8 cellular contexts compared by ENCODE assay signal in the genomic region with DNA sequence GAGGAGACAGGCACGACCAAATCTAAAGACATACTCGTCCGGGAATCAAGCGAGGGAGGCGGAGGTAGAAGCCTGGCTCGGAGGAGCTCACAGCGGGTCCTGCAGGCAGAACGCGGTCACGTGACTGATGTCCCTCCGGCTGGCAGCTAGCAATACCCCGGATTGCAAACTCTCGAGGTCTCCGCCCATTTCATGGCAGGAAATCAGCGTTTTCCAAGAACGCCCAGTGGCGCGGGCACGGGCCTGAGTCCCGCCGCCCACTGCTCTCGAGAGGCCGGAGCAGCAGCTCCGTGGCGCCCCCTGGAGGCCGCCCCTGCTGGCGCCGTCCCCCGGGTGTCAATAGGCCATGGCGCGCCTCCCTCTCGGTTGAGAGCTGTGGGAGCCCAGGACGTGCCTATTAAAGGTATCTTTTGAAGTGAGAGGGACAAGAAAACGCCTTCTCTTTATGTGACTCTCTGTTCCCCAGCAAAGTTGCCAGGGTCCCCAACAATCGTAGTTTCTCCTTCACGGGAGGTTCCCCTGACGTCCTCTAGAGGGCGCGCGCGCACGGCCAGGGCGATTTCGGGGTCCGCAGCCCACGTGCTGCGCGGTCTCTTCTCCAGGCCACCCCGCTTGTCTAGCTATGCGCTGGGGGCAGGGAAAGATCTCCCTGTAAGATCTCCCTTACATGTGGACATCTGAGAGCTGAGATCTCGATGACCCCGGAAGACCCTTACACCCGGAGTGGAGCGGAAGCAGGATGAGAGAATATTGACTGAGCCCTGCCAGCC. TPM values are rescaled to one million over a fixed set of nuclear protein-coding genes. Genes with fewer than 3 reads are reported as not detected.
A peak's percentile ranks its signal among the peaks of the same experiment; 100 is the strongest.
DNase-seq lines count a peak whose midpoint lies in the region; ATAC-seq and TF ChIP-seq lines count a peak whose summit lies in the region.

No MANE protein-coding gene starts in this region.

- H3K4me3 ChIP-seq in MM.1S (ENCODE audit: low read length) = peak overlapping the region; percentile 83

- ATAC-seq in natural killer cell (peak; percentile 83 to 86 (median 84)), HG02938 (IDR thresholded peaks at IDR 0.05; ENCODE audit: unreplicated experiment) (no peak)
- ATAC-seq in stimulated activated memory B cell treated with anti-CD40 and anti-IgM and Interleukin-4, amounts not matched to agents 10 μg/mL and 1 μg/mL and 100 μg/mL, for 72 hours = peak; percentile 50

- H3K27ac Mint-ChIP-seq in natural killer cell = peak overlapping the region in 1 of 2 donors; percentile 86
- H3K27ac Mint-ChIP-seq in stimulated activated memory B cell treated with anti-CD40 and anti-IgM and Interleukin-4, amounts not matched to agents 10 μg/mL and 1 μg/mL and 100 μg/mL, for 72 hours = no peak overlapping the region

- H3K9ac ChIP-seq in MM.1S (ENCODE audit: low read length) = peak overlapping the region; percentile 80

- no peaks in the 10 kb centered on the region for H3K27me3 ChIP-seq in MM.1S (replicated peaks; ENCODE audit: insufficient read depth, low read length)

- no peaks in the 10 kb centered on the region for H3K27me3 Mint-ChIP-seq in natural killer cell (ENCODE audit: low read depth in 2 of 2)
- H3K27me3 Mint-ChIP-seq in stimulated activated memory B cell treated with anti-CD40 and anti-IgM and Interleukin-4, amounts not matched to agents 10 μg/mL and 1 μg/mL and 100 μg/mL, for 72 hours = peaks cover 44% of the 10 kb centered on the region

- DNase-seq in DMS79 treated with DMSO at 0.1 percent for 48 hours (lab: John Stamatoyannopoulos, UW) (peak; percentile 81), MM.1S (peak; percentile 79), SHP77 (lab: John Stamatoyannopoulos, UW) (peak; percentile 90 to 94), activated gamma-delta T cell (lab: John Stamatoyannopoulos, UW) (peak; percentile 46), fibroblast of the conjunctiva (ENCODE audit: low read depth) (peak; percentile 96), natural killer cell (peak; percentile 67)

- H3K4me3 Mint-ChIP-seq in natural killer cell = peak overlapping the region; percentile 89
- peak overlapping the region; percentile 70 for H3K4me3 Mint-ChIP-seq in stimulated activated memory B cell treated with anti-CD40 and anti-IgM and Interleukin-4, amounts not matched to agents 10 μg/mL and 1 μg/mL and 100 μg/mL, for 72 hours

- H3K9me2 ChIP-seq in MM.1S (replicated peaks; ENCODE audit: insufficient read depth, low read length) = no peaks in the 10 kb centered on the region

- 0 out of 2 replicates have a peak, but pooled peaks cover 3% of the 10 kb centered on the region for H3F3A ChIP-seq in MM.1S (ENCODE audit: insufficient read depth, low read length)

- peak overlapping the region; percentile 56; the same call in 1 of the 2 replicates for H3K27ac ChIP-seq in MM.1S (ENCODE audit: low read length)

- no peaks in the 10 kb centered on the region for H3K9me3 Mint-ChIP-seq in natural killer cell
- H3K9me3 Mint-ChIP-seq in stimulated activated memory B cell treated with anti-CD40 and anti-IgM and Interleukin-4, amounts not matched to agents 10 μg/mL and 1 μg/mL and 100 μg/mL, for 72 hours = no peaks in the 10 kb centered on the region

- TF ChIP-seq CTCF in MM.1S (IDR thresholded peaks at IDR 0.05; ENCODE audit: low read length) (peak; percentile 100), natural killer cell (IDR thresholded peaks at IDR 0.05) (peak; percentile 100)

- no peaks in the 10 kb centered on the region for H4K20me1 ChIP-seq in MM.1S (ENCODE audit: insufficient read depth, low read length)

- no peaks in the 10 kb centered on the region for H3K36me3 ChIP-seq in MM.1S (replicated peaks; ENCODE audit: insufficient read depth, low read length)

- H3K4me1 ChIP-seq in MM.1S (ENCODE audit: low read length) = 0 out of 2 replicates have a peak, but pooled peaks cover 3% of the 10 kb centered on the region

- intact Hi-C loops in natural killer cell (cut with micrococcal nuclease) = loop anchor here (1.0 kb wide), 2 partner anchors 58 to 114 kb away; no protein-coding TSS in a partner anchor

- no peaks in the 10 kb centered on the region for H3K36me3 Mint-ChIP-seq in natural killer cell
- H3K36me3 Mint-ChIP-seq in stimulated activated memory B cell treated with anti-CD40 and anti-IgM and Interleukin-4, amounts not matched to agents 10 μg/mL and 1 μg/mL and 100 μg/mL, for 72 hours = no peaks in the 10 kb centered on the region

- peaks cover 5 to 12% of the 10 kb centered on the region in 2 donors for H3K4me1 Mint-ChIP-seq in natural killer cell
- H3K4me1 Mint-ChIP-seq in stimulated activated memory B cell treated with anti-CD40 and anti-IgM and Interleukin-4, amounts not matched to agents 10 μg/mL and 1 μg/mL and 100 μg/mL, for 72 hours = peaks cover 13% of the 10 kb centered on the region

- no peaks in the 10 kb centered on the region for H3K79me2 ChIP-seq in MM.1S (ENCODE audit: low read length)

- H3K4me2 ChIP-seq in MM.1S (ENCODE audit: low read depth, low read length) = peak overlapping the region; percentile 84

- H3K9me3 ChIP-seq in MM.1S (replicated peaks; ENCODE audit: insufficient read depth, low read length) = no peaks in the 10 kb centered on the region

- H2AFZ ChIP-seq in MM.1S (ENCODE audit: low read length) = peak overlapping the region; percentile 91

RNA-seq across cellular contexts. Expression of gene RBFOX2, which starts 37.3 kb away (rescaled TPM):
- 1 to 10 TPM; 1.0 to 4.7 (median 3.0) TPM for total RNA-seq in natural killer cell

Comparison
In these comparisons a context has a peak if more than half of its experiments do, and no peak if none do; other contexts are left out.
1. DNase-seq: peak in every context shown above with its lines; median percentile 96 in fibroblast of the conjunctiva; 92 in SHP77; 81 in DMS79 treated with DMSO at 0.1 percent for 48 hours; 79 in MM.1S; 67 in natural killer cell; 46 in activated gamma-delta T cell.